Comparison of ENCODE assay signal across 8 cellular contexts in genomic region chr22:42074153-42074750, GRCh38. TPM values are rescaled to one million over a fixed set of nuclear protein-coding genes. Genes with fewer than 3 reads are reported as not detected.
DNase-seq lines count a peak whose midpoint lies in the region; ATAC-seq and TF ChIP-seq lines count a peak whose summit lies in the region.

TSS of gene PHETA2 (plus strand) at chr22:42074248. CDS start at chr22:42077294, 3,046 bp downstream.

- TF ChIP-seq CTCF in GM12874 (IDR thresholded peaks at IDR 0.05; ENCODE audit: insufficient read depth, low read depth, low read length) (peak; percentile 61), mucosa of descending colon (IDR thresholded peaks at IDR 0.05) (peak; percentile 26), subcutaneous adipose tissue (IDR thresholded peaks at IDR 0.05; ENCODE audit: low read depth) (no peak)

- intact Hi-C loops in activated CD4-positive, alpha-beta T cell treated with anti-CD3 and anti-CD28 coated beads, Interleukin-2, amount 10 ng/mL, durations not matched to agents 24 days and 14 days (cut with micrococcal nuclease), result loop anchor here (10.0 kb wide), 1 partner anchor 239 kb away; the partner anchor contains the start of gene SREBF2
- intact Hi-C loops in mucosa of descending colon (cut with DNase I, micrococcal nuclease), result no loop called here

- DNase-seq in activated CD4-positive, alpha-beta T cell treated with anti-CD3 and anti-CD28 coated beads, Interleukin-2, amount 10 ng/mL, durations not matched to agents 24 days and 14 days, result peak; percentile 89
- peak; percentile 20 for DNase-seq in effector CD8-positive, alpha-beta T cell (lab: John Stamatoyannopoulos, UW)
- peak; percentile 67 to 78 (median 73) for DNase-seq in mucosa of descending colon
- no peak for DNase-seq in dedifferentiated amniotic fluid mesenchymal stem cell (ENCODE audit: extremely low spot score)
- no peak for DNase-seq in NCI-H524 (lab: John Stamatoyannopoulos, UW)
- no peak for DNase-seq in globus pallidus (ENCODE audit: low spot score)

- H3K9me3 Mint-ChIP-seq in activated CD4-positive, alpha-beta T cell treated with anti-CD3 and anti-CD28 coated beads, Interleukin-2, amount 10 ng/mL, durations not matched to agents 24 days and 14 days, result no peaks in the 10 kb centered on the region

- peaks cover 5% of the 10 kb centered on the region for H3K36me3 Mint-ChIP-seq in activated CD4-positive, alpha-beta T cell treated with anti-CD3 and anti-CD28 coated beads, Interleukin-2, amount 10 ng/mL, durations not matched to agents 24 days and 14 days (ENCODE audit: low read depth)

- peaks cover 40% of the 10 kb centered on the region for H3K4me1 Mint-ChIP-seq in activated CD4-positive, alpha-beta T cell treated with anti-CD3 and anti-CD28 coated beads, Interleukin-2, amount 10 ng/mL, durations not matched to agents 24 days and 14 days

- no peaks in the 10 kb centered on the region for H3K27me3 Mint-ChIP-seq in activated CD4-positive, alpha-beta T cell treated with anti-CD3 and anti-CD28 coated beads, Interleukin-2, amount 10 ng/mL, durations not matched to agents 24 days and 14 days

- peak within 1 kb of the TSS; percentile 71 for H3K4me3 Mint-ChIP-seq in activated CD4-positive, alpha-beta T cell treated with anti-CD3 and anti-CD28 coated beads, Interleukin-2, amount 10 ng/mL, durations not matched to agents 24 days and 14 days

- peak within 1 kb of the TSS; percentile 79 for H3K27ac Mint-ChIP-seq in activated CD4-positive, alpha-beta T cell treated with anti-CD3 and anti-CD28 coated beads, Interleukin-2, amount 10 ng/mL, durations not matched to agents 24 days and 14 days

- ATAC-seq in mucosa of descending colon, result peak; percentile 14

- H3K4me1 ChIP-seq in mucosa of descending colon (ENCODE audit: low read depth), result peaks cover 35% of the 10 kb centered on the region

- H3K9me3 ChIP-seq in mucosa of descending colon, result no peaks in the 10 kb centered on the region

- peak within 1 kb of the TSS; percentile 41 for H3K4me3 ChIP-seq in mucosa of descending colon

- peaks cover 3% of the 10 kb centered on the region for H3K36me3 ChIP-seq in mucosa of descending colon (ENCODE audit: low read depth)

RNA-seq across cellular contexts. Expression of gene PHETA2, which starts in this region (rescaled TPM):
- total RNA-seq in activated CD4-positive, alpha-beta T cell treated with anti-CD3 and anti-CD28 coated beads, Interleukin-2, amount 10 ng/mL, durations not matched to agents 24 days and 14 days, result 5.0 and 6.2 TPM in 2 replicates
- total RNA-seq in mucosa of descending colon (10 to 100 TPM; 13.0 to 15.7 (median 13.5) TPM), subcutaneous adipose tissue (10 to 100 TPM in 3 of 4 donors, 1 to 10 TPM in 1; 7.5 to 15.4 (median 12.9) TPM)

Comparison
In these comparisons a context has a peak if more than half of its experiments do, and no peak if none do; other contexts are left out.
1. DNase-seq: peak in activated CD4-positive, alpha-beta T cell treated with anti-CD3 and anti-CD28 coated beads, Interleukin-2, amount 10 ng/mL, durations not matched to agents 24 days and 14 days (single experiment), effector CD8-positive, alpha-beta T cell (single experiment) and mucosa of descending colon (3 of 3); none in dedifferentiated amniotic fluid mesenchymal stem cell (single experiment), NCI-H524 (0 of 2) and globus pallidus (single experiment).